28 cellular contexts compared by ENCODE assay signal in the genomic region with DNA sequence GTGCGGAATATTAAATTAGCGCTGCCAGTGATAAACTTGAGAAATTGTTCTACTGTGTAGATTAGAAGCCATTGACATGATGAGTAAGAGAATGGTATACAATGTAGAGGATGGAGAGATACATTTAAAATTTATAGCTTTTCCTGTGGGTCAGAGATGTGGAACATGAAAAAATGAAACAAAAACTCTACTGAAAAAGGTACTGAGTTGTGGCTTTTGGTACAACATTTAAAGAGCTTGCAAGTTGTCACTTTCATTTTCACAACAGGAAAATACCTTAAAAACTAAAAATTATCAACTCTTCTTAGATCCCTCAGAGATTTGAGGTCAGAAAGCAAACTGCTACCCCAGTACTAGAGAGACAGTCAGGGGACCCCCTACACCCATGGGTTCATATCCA.
"Had no signal": no experiment of that assay in that cellular context is flagged by ENCODE, and none has a peak within 500 bp of the region (broad histone marks: within the 10 kb centered on the region; RNA-seq: fewer than 3 reads in every experiment).

No MANE protein-coding gene starts in this region.

- H3K27ac Mint-ChIP-seq: nephron; neural progenitor cell; progenitor cell of endocrine pancreas; stimulated activated effector memory CD8-positive, alpha-beta T cell treated with anti-CD3 and anti-CD28 coated beads, Interleukin-12 subunit alpha, Interleukin-12 subunit beta, amount 100 ng/mL, for 72 hours; stimulated activated naive B cell treated with anti-CD40 and anti-IgM and Interleukin-4, amounts not matched to agents 10 μg/mL and 1 μg/mL and 100 μg/mL, for 72 hours; stimulated activated naive CD8-positive, alpha-beta T cell treated with anti-CD3 and anti-CD28 coated beads, Interleukin-15, Interleukin-2, amounts not matched to agents 100 ng/mL and 50 ng/mL, for 24 hours had no signal

- H3K36me3 ChIP-seq: ovary, right lobe of liver, sigmoid colon, stomach, thoracic aorta, thyroid gland, tibial nerve, upper lobe of left lung, vagina had no signal

- H3K9ac ChIP-seq: neural progenitor cell, parathyroid adenoma had no signal

- H3K27ac ChIP-seq: neural progenitor cell, ovary, parathyroid adenoma, psoas muscle, right lobe of liver, sigmoid colon, stomach, thoracic aorta, thyroid gland, tibial nerve, upper lobe of left lung, vagina had no signal

- H3K27me3 ChIP-seq: neural progenitor cell, ovary, right lobe of liver, sigmoid colon, stomach, thyroid gland, tibial nerve, upper lobe of left lung, vagina had no signal

- H3K4me2 ChIP-seq: neural progenitor cell had no signal

- H3K36me3 Mint-ChIP-seq: neural progenitor cell; stimulated activated effector memory CD8-positive, alpha-beta T cell treated with anti-CD3 and anti-CD28 coated beads, Interleukin-12 subunit alpha, Interleukin-12 subunit beta, amount 100 ng/mL, for 72 hours; stimulated activated naive B cell treated with anti-CD40 and anti-IgM and Interleukin-4, amounts not matched to agents 10 μg/mL and 1 μg/mL and 100 μg/mL, for 72 hours had no signal

- ATAC-seq: psoas muscle; right cardiac atrium; right lobe of liver; stimulated activated effector memory CD8-positive, alpha-beta T cell treated with anti-CD3 and anti-CD28 coated beads, Interleukin-12 subunit alpha, Interleukin-12 subunit beta, amount 100 ng/mL, for 72 hours; stimulated activated naive B cell treated with anti-CD40 and anti-IgM and Interleukin-4, amounts not matched to agents 10 μg/mL and 1 μg/mL and 100 μg/mL, for 72 hours had no signal

- H3K4me3 ChIP-seq: neural progenitor cell, ovary, psoas muscle, right lobe of liver, sigmoid colon, stomach, thoracic aorta, thyroid gland, tibial nerve, upper lobe of left lung, vagina had no signal

- H3K27me3 Mint-ChIP-seq: progenitor cell of endocrine pancreas; stimulated activated naive B cell treated with anti-CD40 and anti-IgM and Interleukin-4, amounts not matched to agents 10 μg/mL and 1 μg/mL and 100 μg/mL, for 72 hours; stimulated activated naive CD8-positive, alpha-beta T cell treated with anti-CD3 and anti-CD28 coated beads, Interleukin-15, Interleukin-2, amounts not matched to agents 100 ng/mL and 50 ng/mL, for 24 hours had no signal

- DNase-seq: occipital lobe; ovary; posterior cingulate gyrus; psoas muscle; right cardiac atrium; right lobe of liver; sigmoid colon; small intestine; stimulated activated CD4-positive, alpha-beta T cell treated with anti-CD3 and anti-CD28 coated beads, Interleukin-15, amount 100 ng/mL, for 24 hours; stimulated activated CD4-positive, alpha-beta T cell treated with anti-CD3 and anti-CD28 coated beads, Interleukin-2, amount 100 ng/mL, for 24 hours; stimulated activated CD4-positive, alpha-beta T cell treated with anti-CD3 and anti-CD28 coated beads, Interleukin-2, amount 100 ng/mL, for 48 hours; stimulated activated CD4-positive, alpha-beta T cell treated with anti-CD3 and anti-CD28 coated beads, Interleukin-4, amount 100 ng/mL, for 24 hours; stimulated activated naive B cell treated with anti-CD40 and anti-IgM and Interleukin-4, amounts not matched to agents 10 μg/mL and 1 μg/mL and 100 μg/mL, for 72 hours; stimulated activated naive CD4-positive, alpha-beta T cell treated with Interleukin-2 at 50 U/mL for 16 hours; stomach; thyroid gland; trophoblast cell; upper lobe of left lung had no signal

- H3K4me1 Mint-ChIP-seq: stimulated activated effector memory CD8-positive, alpha-beta T cell treated with anti-CD3 and anti-CD28 coated beads, Interleukin-12 subunit alpha, Interleukin-12 subunit beta, amount 100 ng/mL, for 72 hours; stimulated activated naive B cell treated with anti-CD40 and anti-IgM and Interleukin-4, amounts not matched to agents 10 μg/mL and 1 μg/mL and 100 μg/mL, for 72 hours had no signal

- FAIRE-seq: small intestine, urothelium cell line had no signal

- H3K9me3 Mint-ChIP-seq: stimulated activated naive CD8-positive, alpha-beta T cell treated with anti-CD3 and anti-CD28 coated beads, Interleukin-15, Interleukin-2, amounts not matched to agents 100 ng/mL and 50 ng/mL, for 24 hours had no signal

- H2AFZ ChIP-seq: neural progenitor cell, parathyroid adenoma had no signal

- H3K9me3 ChIP-seq: ovary, psoas muscle, right lobe of liver, thoracic aorta, thyroid gland, vagina had no signal

- H3K4me3 Mint-ChIP-seq: nephron; neural progenitor cell; stimulated activated effector memory CD8-positive, alpha-beta T cell treated with anti-CD3 and anti-CD28 coated beads, Interleukin-12 subunit alpha, Interleukin-12 subunit beta, amount 100 ng/mL, for 72 hours; stimulated activated naive B cell treated with anti-CD40 and anti-IgM and Interleukin-4, amounts not matched to agents 10 μg/mL and 1 μg/mL and 100 μg/mL, for 72 hours; stimulated activated naive CD8-positive, alpha-beta T cell treated with anti-CD3 and anti-CD28 coated beads, Interleukin-15, Interleukin-2, amounts not matched to agents 100 ng/mL and 50 ng/mL, for 24 hours had no signal

- H3K4me1 ChIP-seq: neural progenitor cell, parathyroid adenoma, psoas muscle, right lobe of liver, sigmoid colon, stomach, thyroid gland, tibial nerve, upper lobe of left lung, vagina had no signal

- H3K79me2 ChIP-seq: parathyroid adenoma had no signal
